In the genomic region with DNA sequence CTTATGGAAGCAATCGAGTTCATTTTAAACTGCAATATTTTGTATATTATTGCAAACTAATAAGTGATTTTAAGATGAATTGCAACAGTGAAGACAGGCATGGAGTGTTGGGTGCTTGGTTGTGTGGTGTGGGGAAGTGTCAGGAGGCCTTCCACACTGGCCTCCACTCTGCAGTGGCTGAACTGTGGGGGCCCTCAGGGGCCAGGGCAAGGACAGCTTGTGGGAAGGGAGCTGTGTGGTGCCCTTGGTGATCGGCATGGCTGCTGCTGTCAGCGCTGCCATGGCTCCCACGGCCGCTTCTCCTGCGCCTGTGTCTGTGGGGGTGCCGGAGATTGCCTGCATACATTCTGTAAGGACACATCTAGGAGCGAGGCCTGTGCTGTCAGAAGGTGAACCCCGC, we compare ENCODE assay signal across 18 cellular contexts.
"Had no signal": no experiment of that assay in that cellular context is flagged by ENCODE, and none has a peak within 500 bp of the region (broad histone marks: within the 10 kb centered on the region; RNA-seq: fewer than 3 reads in every experiment).

No MANE protein-coding gene starts in this region.

- H3K4me1 ChIP-seq: esophagus muscularis mucosa, foreskin keratinocyte, gastroesophageal sphincter, left lung, lower lobe of right lung had no signal

- H3K4me1 Mint-ChIP-seq: mesothelial cell of epicardium had no signal

- H3K27ac ChIP-seq: coronary artery, dorsolateral prefrontal cortex, esophagus muscularis mucosa, foreskin keratinocyte, gastroesophageal sphincter, heart left ventricle, hepatocyte, left lung, lower lobe of right lung had no signal

- H3K4me3 Mint-ChIP-seq: mesothelial cell of epicardium had no signal

- H3K9me3 ChIP-seq: esophagus muscularis mucosa, gastroesophageal sphincter, heart left ventricle, left lung, lower lobe of right lung, mucosa of descending colon had no signal

- H2AFZ ChIP-seq: hepatocyte had no signal

- H3K4me2 ChIP-seq: hepatocyte had no signal

- ATAC-seq: foreskin keratinocyte, gastroesophageal sphincter, heart left ventricle, left lung, left ventricle myocardium superior, mucosa of descending colon had no signal

- DNase-seq: dermis blood vessel endothelial cell; dorsolateral prefrontal cortex; effector CD4-positive, alpha-beta T cell; effector memory CD4-positive, alpha-beta T cell; foreskin keratinocyte; heart left ventricle; hypothalamus; left cardiac atrium; left lung; left ventricle myocardium superior; lower lobe of right lung; mesenchymal stem cell; mucosa of descending colon had no signal

- H3K27ac Mint-ChIP-seq: mesothelial cell of epicardium had no signal

- H3K9me3 Mint-ChIP-seq: mesothelial cell of epicardium had no signal

- H3K4me3 ChIP-seq: coronary artery, dorsolateral prefrontal cortex, esophagus muscularis mucosa, gastroesophageal sphincter, heart left ventricle, hepatocyte, left lung, lower lobe of right lung, mucosa of descending colon had no signal

- H3K27me3 ChIP-seq: dorsolateral prefrontal cortex, esophagus muscularis mucosa, foreskin keratinocyte, gastroesophageal sphincter, heart left ventricle, hepatocyte, left lung had no signal
